Comparison of ENCODE assay signal across 25 cellular contexts in the genomic region with DNA sequence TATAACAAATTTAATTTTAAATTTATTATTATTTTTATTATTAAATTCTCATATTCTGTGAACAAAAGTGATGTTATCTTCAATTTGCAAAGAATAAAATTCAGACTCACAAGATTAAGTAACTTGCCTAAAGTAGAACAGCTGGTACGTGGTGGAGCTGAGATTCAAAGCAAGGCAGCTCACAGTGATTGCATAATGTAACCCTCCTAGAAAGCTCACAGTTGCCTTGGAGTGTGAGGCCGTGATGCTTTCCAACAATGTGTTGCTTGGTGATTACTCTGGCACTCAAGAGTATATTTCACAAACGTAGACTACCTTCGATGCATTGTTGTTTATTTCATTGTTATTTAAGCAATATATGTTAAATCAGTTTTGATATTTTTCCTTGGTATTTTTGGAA.
DNase-seq lines count a peak whose midpoint lies in the region; ATAC-seq and TF ChIP-seq lines count a peak whose summit lies in the region.
"Had no signal": no experiment of that assay in that cellular context is flagged by ENCODE, and none has a peak within 500 bp of the region (broad histone marks: within the 10 kb centered on the region; RNA-seq: fewer than 3 reads in every experiment).

No MANE protein-coding gene starts in this region.

- H3K4me1 ChIP-seq in A673 (ENCODE audit: insufficient read depth, low read length, poor library complexity, severe bottlenecking) (peaks cover 5% of the 10 kb centered on the region), IMR-90 (ENCODE audit: control insufficient read depth, insufficient read depth, low read length) (peaks cover 4% of the 10 kb centered on the region), esophagus squamous epithelium (no peaks in the 10 kb centered on the region)
- H3K4me1 ChIP-seq: foreskin keratinocyte, heart right ventricle, right atrium auricular region, thyroid gland had no signal

- peak; percentile 16 for DNase-seq in A673 (ENCODE audit: low spot score)
- peak; percentile 28 for DNase-seq in IMR-90
- peak; percentile 71 for DNase-seq in choroid plexus epithelial cell (ENCODE audit: low read depth)
- DNase-seq in inferior parietal cortex (ENCODE audit: extremely low spot score): peak; percentile 50
- no peak for DNase-seq in ureter (ENCODE audit: low spot score)
- no peak for DNase-seq in ACHN
- no peak for DNase-seq in GOT3 (lab: John Stamatoyannopoulos, UW)
- no peak for DNase-seq in esophagus squamous epithelium (lab: John Stamatoyannopoulos, UW)
- DNase-seq: activated CD4-positive, alpha-beta T cell treated with anti-CD3 and anti-CD28 coated beads, Interleukin-2, amount 50 U/mL, for 1 hour; activated naive CD4-positive, alpha-beta T cell treated with anti-CD3 and anti-CD28 coated beads, Interleukin-2, amount 10 ng/mL, durations not matched to agents 7 days and 5 days; C1 segment of cervical spinal cord; foreskin keratinocyte; heart right ventricle; naive thymus-derived CD4-positive, alpha-beta T cell; NCI-H1417; NCI-H2107; NCI-H510A treated with DMSO at 0.1 percent for 48 hours; stimulated activated naive CD4-positive, alpha-beta T cell treated with Interleukin-2 at 50 U/mL for 16 hours; thyroid gland had no signal

- H3K4me3 ChIP-seq in A673 (ENCODE audit: low read depth, low read length, poor library complexity, severe bottlenecking): no peak overlapping the region
- no peak overlapping the region for H3K4me3 ChIP-seq in IMR-90 (ENCODE audit: insufficient read depth, low read depth, low read length)
- H3K4me3 ChIP-seq in choroid plexus epithelial cell (ENCODE audit: low read depth, low read length): no peak overlapping the region
- H3K4me3 ChIP-seq in esophagus squamous epithelium: no peak overlapping the region
- H3K4me3 ChIP-seq: GM12878, HAP-1, heart right ventricle, right atrium auricular region, thyroid gland had no signal

- H2AFZ ChIP-seq in IMR-90 (replicated peaks; ENCODE audit: low read length, poor library complexity): no peak overlapping the region

- H2BK120ac ChIP-seq in IMR-90 (ENCODE audit: low read depth, low read length): no peak overlapping the region

- H3K9me1 ChIP-seq in IMR-90 (ENCODE audit: insufficient read depth, low read length): no peaks in the 10 kb centered on the region

- H2AK9ac ChIP-seq in IMR-90 (replicated peaks; ENCODE audit: low read depth, low read length, poor library complexity): no peak overlapping the region

- dilution Hi-C loops in IMR-90 (cut with HindIII; ENCODE audit: low sequenced_read_pairs, unreplicated experiment): no loop called here

- CTCF ChIA-PET in A673 (lab: Charles Lee): no interaction called here
- CTCF ChIA-PET in IMR-90 (lab: Yijun Ruan, JAX): no interaction called here

- no peak overlapping the region for H4K91ac ChIP-seq in IMR-90 (ENCODE audit: insufficient read depth, low read depth, low read length)

- TF ChIP-seq POLR2A in IMR-90 (IDR thresholded peaks at IDR 0.05; ENCODE audit: low read depth, low read length) (no peak), esophagus squamous epithelium (IDR thresholded peaks at IDR 0.05) (no peak)

- WGBS in IMR-90 (ENCODE audit: extremely low coverage in 2 of 2, insufficient read length in 1 of 2), 2 experiments: no CpG with 5 or more reads among the region's 4 CpGs
- WGBS in esophagus squamous epithelium, 2 donors: 65 to 76% methylated on average over 4 of the region's 4 CpGs

- H2BK5ac ChIP-seq in IMR-90 (ENCODE audit: low read depth, low read length, poor library complexity, severe bottlenecking): no peak overlapping the region

- H2BK15ac ChIP-seq in IMR-90 (ENCODE audit: low read depth, low read length): no peak overlapping the region

- H3K36me3 ChIP-seq in A673 (ENCODE audit: insufficient read depth, low read length, poor library complexity, severe bottlenecking) (no peaks in the 10 kb centered on the region), IMR-90 (ENCODE audit: control insufficient read depth, insufficient read depth, low read length) (no peaks in the 10 kb centered on the region), esophagus squamous epithelium (no peaks in the 10 kb centered on the region)
- H3K36me3 ChIP-seq: HAP-1, heart right ventricle, right atrium auricular region, thyroid gland had no signal

- no peaks in the 10 kb centered on the region for H4K20me1 ChIP-seq in IMR-90 (ENCODE audit: insufficient read depth, low read length)

- POLR2A ChIA-PET in A673 (lab: Charles Lee; ENCODE audit: low non-redundant PET): no interaction called here
- POLR2A ChIA-PET in IMR-90 (lab: Charles Lee; ENCODE audit: unreplicated experiment): no interaction called here

- H3K27ac ChIP-seq in A673 (ENCODE audit: low read depth, low read length, poor library complexity, severe bottlenecking) (no peak overlapping the region), IMR-90 (ENCODE audit: insufficient read depth, low read length) (no peak overlapping the region), esophagus squamous epithelium (no peak overlapping the region)
- H3K27ac ChIP-seq: foreskin keratinocyte, heart right ventricle, right atrium auricular region, RWPE1, thyroid gland, VCaP had no signal

- H3K14ac ChIP-seq in IMR-90 (replicated peaks; ENCODE audit: low read depth, low read length): no peak overlapping the region

- peak overlapping the region; percentile 48; the same call in 1 of the 2 replicates for H2BK20ac ChIP-seq in IMR-90 (ENCODE audit: low read depth, low read length)

- no peak overlapping the region for H3K56ac ChIP-seq in IMR-90 (ENCODE audit: extremely low read depth, insufficient read depth, low read length)

- intact Hi-C loops in A673 (cut with micrococcal nuclease; ENCODE audit: unreplicated experiment): no loop called here
- intact Hi-C loops in IMR-90 (cut with micrococcal nuclease): no loop called here
- intact Hi-C loops in esophagus squamous epithelium (cut with DNase I): no loop called here

- ATAC-seq in IMR-90 (ENCODE audit: low read depth): no peak
- ATAC-seq: foreskin keratinocyte; GM12878; heart right ventricle; left lobe of liver; naive thymus-derived CD4-positive, alpha-beta T cell had no signal

- H4K5ac ChIP-seq in IMR-90 (ENCODE audit: low read depth, low read length): no peak overlapping the region

- no peak for TF ChIP-seq RAD21 in IMR-90 (IDR thresholded peaks at IDR 0.05; ENCODE audit: low read length)

- H3K9ac ChIP-seq in IMR-90 (ENCODE audit: low read depth, low read length): no peak overlapping the region

- no peak overlapping the region for H3K23ac ChIP-seq in IMR-90 (ENCODE audit: low read depth, low read length)

- no peak overlapping the region for H3K4me2 ChIP-seq in IMR-90 (ENCODE audit: low read depth, low read length)

- BruUV-seq in A673 (replicated peaks; lab: Mats Ljungman, UMichigan) (no TSS peak), IMR-90 (replicated peaks; lab: Mats Ljungman, UMichigan) (no TSS peak)

- in situ Hi-C loops in IMR-90 (cut with MboI; ENCODE audit: low sequenced_read_pairs): no loop called here
- in situ Hi-C loops in ACHN (cut with HindIII; ENCODE audit: low pct_ligation_motif_present, low pct_unique_long_range_greater_than_20kb, low sequenced_read_pairs): no loop called here

- H3K4ac ChIP-seq in IMR-90 (ENCODE audit: low read depth, low read length): no peak overlapping the region

- no peak for TF ChIP-seq CTCF in A673 (conservative IDR thresholded peaks at IDR 0.05; ENCODE audit: low read depth, low read length)
- no peak for TF ChIP-seq CTCF in IMR-90 (conservative IDR thresholded peaks at IDR 0.05; ENCODE audit: low read depth, low read length)
- TF ChIP-seq CTCF in choroid plexus epithelial cell (conservative IDR thresholded peaks at IDR 0.05; ENCODE audit: low read depth, low read length): no peak
- no peak for TF ChIP-seq CTCF in esophagus squamous epithelium (IDR thresholded peaks at IDR 0.05)

- H3K27me3 ChIP-seq in A673 (replicated peaks; ENCODE audit: insufficient read depth, low read depth, low read length, poor library complexity) (no peaks in the 10 kb centered on the region), IMR-90 (ENCODE audit: control insufficient read depth, insufficient read depth, low read length) (no peaks in the 10 kb centered on the region), esophagus squamous epithelium (no peaks in the 10 kb centered on the region)
- H3K27me3 ChIP-seq: foreskin keratinocyte, heart right ventricle, right atrium auricular region, thyroid gland had no signal

- H3K9me3 ChIP-seq in A673 (ENCODE audit: low read depth, low read length, poor library complexity, severe bottlenecking) (no peaks in the 10 kb centered on the region), IMR-90 (ENCODE audit: control insufficient read depth, insufficient read depth, low read length) (no peaks in the 10 kb centered on the region), esophagus squamous epithelium (no peaks in the 10 kb centered on the region)
- H3K9me3 ChIP-seq: HAP-1, heart right ventricle, right atrium auricular region, thyroid gland had no signal

- no peak overlapping the region for H4K8ac ChIP-seq in IMR-90 (ENCODE audit: low read depth in 2 of 2, low read length in 2 of 2)

- no peak overlapping the region for H3K18ac ChIP-seq in IMR-90 (ENCODE audit: low read depth, low read length)

- H2AK5ac ChIP-seq in IMR-90 (ENCODE audit: low read depth, low read length): no peak overlapping the region

- no peaks in the 10 kb centered on the region for H3K79me1 ChIP-seq in IMR-90 (ENCODE audit: low read depth in 1 of 2, low read length in 2 of 2)

TF ChIP-seq in IMR-90, 13 proteins besides CTCF, POLR2A, EP300 and RAD21:
- TF ChIP-seq CEBPB (IDR thresholded peaks at IDR 0.05; ENCODE audit: low read depth, low read length): 0 out of 2 replicates have a peak, but pooled peaks have one; percentile 34
- TF ChIP-seq CHD1 (IDR thresholded peaks at IDR 0.05; ENCODE audit: low read depth, low read length): no peak
- TF ChIP-seq MXI1 (IDR thresholded peaks at IDR 0.05; ENCODE audit: borderline replicate concordance, low read depth, low read length): no peak
- no peak for TF ChIP-seq RCOR1 (IDR thresholded peaks at IDR 0.05; ENCODE audit: insufficient replicate concordance, low read length)

Comparison
In these comparisons a context has a peak if more than half of its experiments do, and no peak if none do; other contexts are left out.
1. DNase-seq: peak in A673 (single experiment), IMR-90 (single experiment), choroid plexus epithelial cell (single experiment) and inferior parietal cortex (single experiment); none in ureter (single experiment), ACHN (single experiment), GOT3 (single experiment) and esophagus squamous epithelium (single experiment).